ENCODE assay signal across 11 cellular contexts in genomic region chr4:3013839-3014350, GRCh38. TPM values are rescaled to one million over a fixed set of nuclear protein-coding genes. Genes with fewer than 3 reads are reported as not detected.
DNase-seq lines count a peak whose midpoint lies in the region; ATAC-seq and TF ChIP-seq lines count a peak whose summit lies in the region.
"Had no signal": no experiment of that assay in that cellular context is flagged by ENCODE, and none has a peak within 500 bp of the region (broad histone marks: within the 10 kb centered on the region; RNA-seq: fewer than 3 reads in every experiment).

No MANE protein-coding gene starts in this region.

- ATAC-seq in GM18861 (IDR thresholded peaks at IDR 0.05; ENCODE audit: unreplicated experiment) (peak; percentile 85), HG02840 (IDR thresholded peaks at IDR 0.05; ENCODE audit: low FRiP score, unreplicated experiment) (peak; percentile 55), left ventricle myocardium superior (peak; percentile 80)

- DNase-seq in GM12865 (ENCODE audit: low read depth) (peak; percentile 84), left ventricle myocardium superior (no peak), UCSD-AML1 (lab: John Stamatoyannopoulos, UW; ENCODE audit: unreplicated experiment) (no peak), NCI-H128 (lab: John Stamatoyannopoulos, UW; ENCODE audit: unreplicated experiment) (no peak), COR-L47 (lab: John Stamatoyannopoulos, UW) (no peak)
- DNase-seq: activated effector memory CD4-positive, alpha-beta T cell treated with anti-CD3 and anti-CD28 coated beads, Interleukin-2, amount 50 U/mL, for 16 hours; dermis blood vessel endothelial cell; NCI-H345 had no signal

- no peak for TF ChIP-seq CTCF in GM12865 (IDR thresholded peaks at IDR 0.05; ENCODE audit: insufficient read depth, low read depth, low read length, missing control alignments)

- intact Hi-C loops in left ventricle myocardium superior (cut with micrococcal nuclease): no loop called here

- no peak overlapping the region; the same call in 1 of the 2 replicates for H3K4me3 ChIP-seq in GM12865 (ENCODE audit: low read depth, low read length)
- H3K4me3 ChIP-seq: HAP-1 had no signal

RNA-seq across cellular contexts. Expression of gene GRK4, which starts 50.5 kb away (rescaled TPM):
- total RNA-seq in left ventricle myocardium superior: 9.2 TPM

RNA-seq across cellular contexts. Expression of gene NOP14, which starts 50.7 kb away (rescaled TPM):
- 19.9 TPM for total RNA-seq in left ventricle myocardium superior
